In the genomic region with DNA sequence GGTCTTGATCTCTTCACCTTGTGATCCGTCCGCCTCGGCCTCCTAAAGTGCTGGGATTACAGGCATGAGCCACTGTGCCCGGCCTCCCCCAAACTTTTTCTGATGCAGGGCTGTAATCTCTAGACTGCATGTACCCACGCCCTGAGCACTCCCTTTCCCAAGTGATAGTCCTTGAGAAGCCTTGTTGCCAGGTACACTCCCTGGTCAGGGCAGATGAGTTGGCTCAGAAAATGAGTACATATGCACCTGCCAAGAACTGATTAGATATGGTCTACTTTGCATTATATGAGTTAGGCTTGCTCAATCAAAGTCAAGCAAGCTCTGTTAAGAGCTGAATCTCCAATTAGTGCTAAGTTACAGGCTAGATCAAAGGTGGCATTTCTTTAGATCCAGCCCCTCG, we compare ENCODE assay signal across 20 cellular contexts. TPM values are rescaled to one million over a fixed set of nuclear protein-coding genes. Genes with fewer than 3 reads are reported as not detected.
DNase-seq lines count a peak whose midpoint lies in the region; ATAC-seq, FAIRE-seq and TF ChIP-seq lines count a peak whose summit lies in the region.
"Had no signal": no experiment of that assay in that cellular context is flagged by ENCODE, and none has a peak within 500 bp of the region (broad histone marks: within the 10 kb centered on the region; RNA-seq: fewer than 3 reads in every experiment).

No MANE protein-coding gene starts in this region.

- H2AFZ ChIP-seq in K562 (ENCODE audit: low read depth, low read length) (no peak overlapping the region), mammary epithelial cell (ENCODE audit: low read depth, low read length) (no peak overlapping the region)
- H2AFZ ChIP-seq: GM23338 had no signal

- POLR2A ChIA-PET in K562 (lab: Yijun Ruan, JAX): interaction anchor here (0.6 to 0.7 kb wide), 2 partner anchors 14 kb away, joined by 3 read pairs; no protein-coding TSS in a partner anchor

- 73% methylated on average over 5 of the region's 6 CpGs for WGBS in K562 (ENCODE audit: insufficient coverage, low coverage, missing lambda C conversion rate)
- WGBS in testis, 2 donors: 76 to 84% methylated on average over 2 to 6 of the region's 6 CpGs
- 86% methylated on average over 6 of the region's 6 CpGs for WGBS in mammary epithelial cell (ENCODE audit: low coverage, missing lambda C conversion rate)

- H3K9me1 ChIP-seq in K562 (ENCODE audit: control insufficient read depth, insufficient read depth, low read length): no peaks in the 10 kb centered on the region

- H3K9ac ChIP-seq in K562 (ENCODE audit: insufficient read depth in 1 of 2, low read depth in 2 of 2, low read length in 2 of 2): no peak overlapping the region
- H3K9ac ChIP-seq in mammary epithelial cell (ENCODE audit: insufficient read depth, low read length): no peak overlapping the region

- no peak for ATAC-seq in K562
- peak; percentile 14 for ATAC-seq in left lung
- ATAC-seq: GM23338 had no signal

- H3K36me3 ChIP-seq in K562 (ENCODE audit: control insufficient read depth, insufficient read depth, low read length) (no peaks in the 10 kb centered on the region), left lung (no peaks in the 10 kb centered on the region), testis (ENCODE audit: low read depth, missing control alignments) (no peaks in the 10 kb centered on the region), mammary epithelial cell (ENCODE audit: insufficient read depth, low read length) (no peaks in the 10 kb centered on the region)

- no peaks in the 10 kb centered on the region for H3K9me3 ChIP-seq in K562 (replicated peaks; ENCODE audit: control insufficient read depth, insufficient read depth, low read depth, low read length)
- no peaks in the 10 kb centered on the region for H3K9me3 ChIP-seq in left lung
- H3K9me3 ChIP-seq in testis: no peaks in the 10 kb centered on the region
- no peaks in the 10 kb centered on the region for H3K9me3 ChIP-seq in mammary epithelial cell (replicated peaks; ENCODE audit: insufficient read depth, low read length)

- DNase-seq in HTR-8/SVneo (ENCODE audit: insufficient read length, low spot score) (no peak), K562 (ENCODE audit: extremely low read depth in 1 of 4, low spot score in 3 of 4) (no peak), left lung (no peak), testis (peak; percentile 56), GM03348 (ENCODE audit: low spot score) (no peak), kidney tubule cell (ENCODE audit: low spot score) (no peak), mammary epithelial cell (no peak)
- DNase-seq: CD4-positive, alpha-beta memory T cell; DND-41; GDM1; MM.1S; NCI-H1105; NCI-H187; NCI-H446; NCI-H774; SHP77 treated with DMSO at 0.1 percent for 48 hours had no signal

- no peak for TF ChIP-seq EP300 in K562 (IDR thresholded peaks at IDR 0.05; ENCODE audit: low read length)

- TF ChIP-seq RAD21 in K562 (CRISPR knock-in tag; conservative IDR thresholded peaks at IDR 0.05 in 1 of 2, IDR thresholded peaks at IDR 0.05 in 1 of 2): no peak

- peaks cover 10% of the 10 kb centered on the region for H3K79me2 ChIP-seq in K562 (ENCODE audit: control insufficient read depth, insufficient read depth, low read length)
- H3K79me2 ChIP-seq in mammary epithelial cell (ENCODE audit: insufficient read depth, low read length): no peaks in the 10 kb centered on the region

- TF ChIP-seq POLR2A in K562 (conservative IDR thresholded peaks at IDR 0.05): no peak
- no peak for TF ChIP-seq POLR2A in testis (IDR thresholded peaks at IDR 0.05)

- intact Hi-C loops in K562 (cut with micrococcal nuclease) (no loop called here), left lung (cut with DNase I) (no loop called here), testis (cut with DNase I; ENCODE audit: low total_unique reads) (no loop called here), mammary epithelial cell (cut with micrococcal nuclease) (no loop called here)

- H3K27me3 ChIP-seq in K562 (ENCODE audit: control insufficient read depth in 2 of 2, insufficient read depth in 2 of 2, low read length in 2 of 2) (no peaks in the 10 kb centered on the region), left lung (no peaks in the 10 kb centered on the region), testis (no peaks in the 10 kb centered on the region), mammary epithelial cell (ENCODE audit: insufficient read depth, low read length) (no peaks in the 10 kb centered on the region)

- peaks cover 13 to 18% of the 10 kb centered on the region in 2 experiments for H3K4me1 ChIP-seq in K562 (replicated peaks in 1 of 2; ENCODE audit: control insufficient read depth in 2 of 2, insufficient read depth in 2 of 2, low read length in 2 of 2)
- H3K4me1 ChIP-seq in left lung: peaks cover 0 to 16% of the 10 kb centered on the region in 2 donors
- H3K4me1 ChIP-seq in testis: no peaks in the 10 kb centered on the region
- H3K4me1 ChIP-seq in mammary epithelial cell (ENCODE audit: insufficient read depth, low read length): peaks cover 20% of the 10 kb centered on the region

- peak; percentile 40 for FAIRE-seq in HTR-8/SVneo (lab: Jason Lieb, UNC)
- no peak for FAIRE-seq in K562 (lab: Jason Lieb, UNC)
- FAIRE-seq: D721Med, RCC 7860 had no signal

- dilution Hi-C loops in mammary epithelial cell (cut with HindIII; ENCODE audit: low sequenced_read_pairs): no loop called here

- H3K4me3 ChIP-seq in K562 (no peak overlapping the region), left lung (no peak overlapping the region), testis (no peak overlapping the region), mammary epithelial cell (replicated peaks in 1 of 3; ENCODE audit: insufficient read depth in 1 of 3, low read depth in 2 of 3, low read length in 3 of 3) (no peak overlapping the region)
- H3K4me3 ChIP-seq: GM23338 had no signal

- no peak overlapping the region for H3K4me2 ChIP-seq in K562 (ENCODE audit: insufficient read depth, low read length)
- H3K4me2 ChIP-seq in mammary epithelial cell (ENCODE audit: insufficient read depth, low read depth, low read length): no peak overlapping the region
- H3K4me2 ChIP-seq: GM23338 had no signal

- H4K20me1 ChIP-seq in K562 (replicated peaks; ENCODE audit: control insufficient read depth, insufficient read depth, low read length) (no peaks in the 10 kb centered on the region), mammary epithelial cell (ENCODE audit: insufficient read depth, low read length) (no peaks in the 10 kb centered on the region)

- CTCF ChIA-PET in K562 (lab: Yijun Ruan, JAX; ENCODE audit: low intra/inter-chr PET ratio): no interaction called here
- CTCF ChIA-PET in mammary epithelial cell (lab: Charles Lee; ENCODE audit: low non-redundant PET): no interaction called here

- in situ Hi-C loops in K562 (cut with MboI): no loop called here
- in situ Hi-C loops in mammary epithelial cell (cut with MboI; ENCODE audit: low sequenced_read_pairs in 2 of 2): no loop called here

- TF ChIP-seq CTCF in K562 (IDR thresholded peaks at IDR 0.05 in 2 of 3, conservative IDR thresholded peaks at IDR 0.05 in 1 of 3; ENCODE audit: insufficient read depth in 2 of 3, low read depth in 1 of 3, low read length in 3 of 3) (no peak), left lung (IDR thresholded peaks at IDR 0.05) (no peak), testis (IDR thresholded peaks at IDR 0.05) (no peak), mammary epithelial cell (conservative IDR thresholded peaks at IDR 0.05 in 1 of 2, IDR thresholded peaks at IDR 0.05 in 1 of 2; ENCODE audit: extremely low read depth in 1 of 2, insufficient read depth in 1 of 2, low read depth in 1 of 2, low read length in 2 of 2) (no peak)

- BruUV-seq in K562 (replicated peaks; lab: Mats Ljungman, UMichigan) (no TSS peak), mammary epithelial cell (replicated peaks; lab: Mats Ljungman, UMichigan) (no TSS peak)

- H3K27ac ChIP-seq in K562 (ENCODE audit: extremely low read depth, low read depth, low read length): no peak overlapping the region
- no peak overlapping the region for H3K27ac ChIP-seq in left lung
- no peak overlapping the region for H3K27ac ChIP-seq in testis
- H3K27ac ChIP-seq in mammary epithelial cell (ENCODE audit: insufficient read depth, low read depth, low read length): no peak overlapping the region

RNA-seq across cellular contexts. Expression of gene APOO, which starts 20.3 kb away (rescaled TPM):
- 16.2 and 19.7 TPM in 2 replicates for total RNA-seq in K562 (2011; cell fraction: chromatin; rRNA removed; ENCODE audit: low replicate concordance)
- 11.2 and 12.5 TPM in 2 replicates for total RNA-seq in K562 (2011; cell fraction: nucleolus; rRNA removed)
- 18.0 and 23.3 TPM in 2 replicates for total RNA-seq in K562 (2011; cell fraction: nucleoplasm; rRNA removed)
- 37.3 and 43.7 TPM in 2 replicates for total RNA-seq in K562 (2014; rRNA removed)
- 60.8 and 64.4 TPM in 2 replicates for total RNA-seq in K562 (2014; rRNA removed; fragmentation: Illumina TruSeq; extraction: Trizol)
- 56.9 and 59.7 TPM in 2 replicates for total RNA-seq in K562 (2015; rRNA removed; fragmentation: Illumina TruSeq; extraction: Trizol)
- total RNA-seq in K562 (2021): 59.8 and 63.9 TPM in 2 replicates
- 55.2 and 67.3 TPM in 2 replicates for polyA plus RNA-seq in K562 (2011; rRNA removed)
- 34.2 and 35.9 TPM in 2 replicates for polyA plus RNA-seq in K562 (2011; cell fraction: cytosol; rRNA removed)
- 9.4 and 13.6 TPM in 2 replicates for polyA plus RNA-seq in K562 (2011; cell fraction: nucleus; rRNA removed)
- 78.6 and 89.2 TPM in 2 replicates for polyA plus RNA-seq in K562 (2012)
- 62.9 and 72.0 TPM in 2 replicates for polyA plus RNA-seq in K562 (2014; fragmentation: Illumina TruSeq; extraction: Trizol)
- 10 to 100 TPM; 46.5 to 76.4 TPM for polyA plus RNA-seq in K562 (2014; fragmentation: Nextera tagmentation; extraction: Ambion mirVana)
- 58.9 and 63.6 TPM in 2 replicates for polyA plus RNA-seq in K562 (2014; rRNA removed)
- 30.1 and 34.1 TPM in 2 replicates for polyA minus RNA-seq in K562 (2011; rRNA and poly(A)+ RNA removed)
- polyA minus RNA-seq in K562 (2011; cell fraction: cytosol; rRNA and poly(A)+ RNA removed): 4.8 and 11.5 TPM in 2 replicates
- polyA minus RNA-seq in K562 (2011; cell fraction: nucleus; rRNA and poly(A)+ RNA removed): 6.3 and 8.2 TPM in 2 replicates
- 10 to 100 TPM; 20.1 to 23.1 TPM for total RNA-seq in left lung
- total RNA-seq in testis: 10 to 100 TPM; 29.4 to 31.1 TPM
- polyA plus RNA-seq in testis (ENCODE audit: insufficient read depth, low read depth, low replicate concordance): 33.8 TPM
- 10 to 100 TPM in 1 of 2 donors, 1 to 10 TPM in 1; 7.2 to 37.9 TPM for total RNA-seq in mammary epithelial cell
- 16.0 TPM for polyA plus RNA-seq in mammary epithelial cell
- polyA minus RNA-seq in mammary epithelial cell: 24.3 TPM

RNA-seq across cellular contexts. Expression of gene CXorf58, which starts 20.4 kb away (rescaled TPM):
- not detected in 2 replicates for total RNA-seq in K562 (2011; cell fraction: chromatin; rRNA removed; ENCODE audit: low replicate concordance)
- total RNA-seq in K562 (2011; cell fraction: nucleolus; rRNA removed): not detected in 2 replicates
- total RNA-seq in K562 (2011; cell fraction: nucleoplasm; rRNA removed): not detected in 2 replicates
- total RNA-seq in K562 (2014; rRNA removed) (0.12 and 0.27 TPM in 2 replicates), K562 (2014; rRNA removed; fragmentation: Illumina TruSeq; extraction: Trizol) (0.13 and 0.15 TPM in 2 replicates), K562 (2015; rRNA removed; fragmentation: Illumina TruSeq; extraction: Trizol) (0.25 TPM in 1 of 2 replicates, not detected in the other), K562 (2021) (0.25 TPM in 1 of 2 replicates, not detected in the other), left lung (not detected), testis (1 to 10 TPM; 2.6 to 6.5 TPM), mammary epithelial cell (under 1 TPM in 1 of 2 donors, not detected in 1; 0.17 TPM)
- polyA plus RNA-seq in K562 (2011; rRNA removed) (0.11 and 0.17 TPM in 2 replicates), K562 (2014; fragmentation: Illumina TruSeq; extraction: Trizol) (not detected in 2 replicates), K562 (2014; fragmentation: Nextera tagmentation; extraction: Ambion mirVana) (under 1 TPM; 0.10 to 0.13 TPM), K562 (2014; rRNA removed) (0.26 TPM in 1 of 2 replicates, not detected in the other), testis (ENCODE audit: insufficient read depth, low read depth, low replicate concordance) (5.7 TPM), mammary epithelial cell (0.07 TPM)
- polyA plus RNA-seq in K562 (2011; cell fraction: cytosol; rRNA removed): 0.12 TPM in 1 of 2 replicates, not detected in the other
- not detected in 2 replicates for polyA plus RNA-seq in K562 (2011; cell fraction: nucleus; rRNA removed)
- 0.08 TPM in 1 of 2 replicates, not detected in the other for polyA plus RNA-seq in K562 (2012)
- 0.11 TPM in 1 of 2 replicates, not detected in the other for polyA minus RNA-seq in K562 (2011; rRNA and poly(A)+ RNA removed)
- polyA minus RNA-seq in K562 (2011; cell fraction: cytosol; rRNA and poly(A)+ RNA removed): not detected in 2 replicates
- polyA minus RNA-seq in K562 (2011; cell fraction: nucleus; rRNA and poly(A)+ RNA removed): not detected in 2 replicates
- polyA minus RNA-seq in mammary epithelial cell: not detected
- total RNA-seq: B cell; CD4-positive, alpha-beta memory T cell had no signal
- polyA plus RNA-seq: GM23338 had no signal
